In genomic region chr11:114317738-114318137, GRCh38 we compare ENCODE assay signal across 8 cellular contexts. TPM values are rescaled to one million over a fixed set of nuclear protein-coding genes. Genes with fewer than 3 reads are reported as not detected.
DNase-seq lines count a peak whose midpoint lies in the region; ATAC-seq and TF ChIP-seq lines count a peak whose summit lies in the region.

No MANE protein-coding gene starts in this region.

- intact Hi-C loops in heart right ventricle (cut with DNase I), result loop anchor here in 2 of 10 donors (2.0 to 5.0 kb wide), 2 partner anchors 35 to 37 kb away; no protein-coding TSS in a partner anchor

- H3K9me3 ChIP-seq in heart right ventricle, result no peaks in the 10 kb centered on the region
- H3K9me3 ChIP-seq in thoracic aorta, result no peaks in the 10 kb centered on the region

- no peaks in the 10 kb centered on the region for H3K9me3 Mint-ChIP-seq in activated naive CD4-positive, alpha-beta T cell treated with anti-CD3 and anti-CD28 coated beads, Interleukin-2, amount 10 ng/mL, durations not matched to agents 7 days and 5 days

- H3K27me3 ChIP-seq in heart right ventricle, result peaks cover 0 to 3% (median 0%) of the 10 kb centered on the region in 7 donors
- H3K27me3 ChIP-seq in thoracic aorta (replicated peaks; ENCODE audit: insufficient read depth), result no peaks in the 10 kb centered on the region

- H3K4me3 Mint-ChIP-seq in activated naive CD4-positive, alpha-beta T cell treated with anti-CD3 and anti-CD28 coated beads, Interleukin-2, amount 10 ng/mL, durations not matched to agents 7 days and 5 days, result no peak overlapping the region

- H3K36me3 ChIP-seq in heart right ventricle (peaks cover 0 to 33% (median 0%) of the 10 kb centered on the region in 9 donors), thoracic aorta (peaks cover 23% of the 10 kb centered on the region)

- peak in 6 of 8 donors; percentile 48 to 83 (median 74) for ATAC-seq in heart right ventricle
- ATAC-seq in thoracic aorta (ENCODE audit: insufficient number of reproducible peaks, low FRiP score, low read depth), result no peak
- no peak for ATAC-seq in HG02884 (IDR thresholded peaks at IDR 0.05; ENCODE audit: unreplicated experiment)
- no peak for ATAC-seq in GM21529 (IDR thresholded peaks at IDR 0.05; ENCODE audit: unreplicated experiment)
- ATAC-seq in HG03520 (IDR thresholded peaks at IDR 0.05; ENCODE audit: unreplicated experiment), result no peak

- H3K4me1 Mint-ChIP-seq in activated naive CD4-positive, alpha-beta T cell treated with anti-CD3 and anti-CD28 coated beads, Interleukin-2, amount 10 ng/mL, durations not matched to agents 7 days and 5 days, result peaks cover 65% of the 10 kb centered on the region

- H3K27me3 Mint-ChIP-seq in activated naive CD4-positive, alpha-beta T cell treated with anti-CD3 and anti-CD28 coated beads, Interleukin-2, amount 10 ng/mL, durations not matched to agents 7 days and 5 days, result peaks cover 3% of the 10 kb centered on the region

- CTCF ChIA-PET in activated naive CD4-positive, alpha-beta T cell treated with anti-CD3 and anti-CD28 coated beads, Interleukin-2, amount 10 ng/mL, durations not matched to agents 7 days and 5 days (lab: Charles Lee), result no interaction called here
- CTCF ChIA-PET in RWPE1 (lab: Yijun Ruan, JAX), result interaction anchor here (0.6 kb wide), 2 partner anchors 278 to 882 kb away, joined by 4 read pairs; no protein-coding TSS in a partner anchor

- H3K4me3 ChIP-seq in heart right ventricle (peak overlapping the region in 1 of 10 donors; percentile 6), thoracic aorta (no peak overlapping the region)

- 27 to 29% methylated on average over 5 of the region's 5 CpGs for WGBS in heart right ventricle, 2 donors

- peaks cover 2% of the 10 kb centered on the region for H3K36me3 Mint-ChIP-seq in activated naive CD4-positive, alpha-beta T cell treated with anti-CD3 and anti-CD28 coated beads, Interleukin-2, amount 10 ng/mL, durations not matched to agents 7 days and 5 days

- H3K4me1 ChIP-seq in heart right ventricle (peaks cover 0 to 68% (median 31%) of the 10 kb centered on the region in 9 donors), thoracic aorta (ENCODE audit: control insufficient read depth in 1 of 2, low read depth in 2 of 2) (peaks cover 72 to 94% of the 10 kb centered on the region in 2 donors)

- POLR2A ChIA-PET in RWPE1 (lab: Yijun Ruan, JAX; ENCODE audit: low non-redundant PET), result no interaction called here

- H3K27ac ChIP-seq in RWPE1 (no peak overlapping the region), heart right ventricle (peak overlapping the region in 9 of 10 donors; percentile 30 to 75 (median 54)), thoracic aorta (peak overlapping the region; percentile 7 to 64)

- DNase-seq in activated naive CD4-positive, alpha-beta T cell treated with anti-CD3 and anti-CD28 coated beads, Interleukin-2, amount 10 ng/mL, durations not matched to agents 7 days and 5 days, result no peak
- DNase-seq in activated naive CD4-positive, alpha-beta T cell treated with anti-CD3 and anti-CD28 coated beads, Interleukin-2, amount 50 U/mL, for 16 hours, result no peak
- DNase-seq in RWPE1 (ENCODE audit: low spot score) (no peak), heart right ventricle (peak; percentile 31 to 53), thoracic aorta (ENCODE audit: low spot score) (no peak)

- peak overlapping the region; percentile 67 for H3K27ac Mint-ChIP-seq in activated naive CD4-positive, alpha-beta T cell treated with anti-CD3 and anti-CD28 coated beads, Interleukin-2, amount 10 ng/mL, durations not matched to agents 7 days and 5 days

- TF ChIP-seq CTCF in RWPE1 (conservative IDR thresholded peaks at IDR 0.05; ENCODE audit: low read depth), result peak; percentile 43; the same call in 1 of the 2 replicates
- peak in 7 of 9 donors; percentile 31 to 75 (median 42) for TF ChIP-seq CTCF in heart right ventricle (IDR thresholded peaks at IDR 0.05)
- TF ChIP-seq CTCF in thoracic aorta (IDR thresholded peaks at IDR 0.05), result peak; percentile 31

RNA-seq across cellular contexts. Expression of gene NNMT, which starts 21.5 kb away (rescaled TPM):
- 100 to 1,000 TPM in 1 of 10 donors, 10 to 100 TPM in 8, 1 to 10 TPM in 1; 6.9 to 111 (median 19.8) TPM for total RNA-seq in heart right ventricle
- 100 to 1,000 TPM in 1 of 2 donors, 10 to 100 TPM in 1; 83.2 to 114 TPM for polyA plus RNA-seq in heart right ventricle
- total RNA-seq in thoracic aorta, result 1,000 to 10,000 TPM in 1 of 2 donors, 100 to 1,000 TPM in 1; 583 to 1,213 TPM

Comparison
In these comparisons a context has a peak if more than half of its experiments do, and no peak if none do; other contexts are left out.
1. DNase-seq: peak in heart right ventricle (2 of 2); none in activated naive CD4-positive, alpha-beta T cell treated with anti-CD3 and anti-CD28 coated beads, Interleukin-2, amount 10 ng/mL, durations not matched to agents 7 days and 5 days (single experiment), activated naive CD4-positive, alpha-beta T cell treated with anti-CD3 and anti-CD28 coated beads, Interleukin-2, amount 50 U/mL, for 16 hours (single experiment), RWPE1 (single experiment) and thoracic aorta (single experiment).
2. ATAC-seq: peak in heart right ventricle (6 of 8); none in thoracic aorta (single experiment), HG02884 (single experiment), GM21529 (single experiment) and HG03520 (single experiment).
3. RNA of gene NNMT, which starts 21.5 kb away (total RNA-seq): 583 to 1,213 TPM in thoracic aorta; 6.9 to 111 TPM in heart right ventricle; every median in the first group is over 4 times any median in the second.
4. Peak in every context shown above with its lines, with median percentiles within 50 percentile points of each other: CTCF ChIP-seq.